9 cellular contexts compared by ENCODE assay signal in genomic region chr16:3152273-3153076, GRCh38. TPM values are rescaled to one million over a fixed set of nuclear protein-coding genes. Genes with fewer than 3 reads are reported as not detected.
DNase-seq lines count a peak whose midpoint lies in the region; ATAC-seq and TF ChIP-seq lines count a peak whose summit lies in the region.
"Had no signal": no experiment of that assay in that cellular context is flagged by ENCODE, and none has a peak within 500 bp of the region (broad histone marks: within the 10 kb centered on the region; RNA-seq: fewer than 3 reads in every experiment).

No MANE protein-coding gene starts in this region.

- peaks cover 36% of the 10 kb centered on the region for H3F3A ChIP-seq in MM.1S (ENCODE audit: insufficient read depth, low read length)

- H3K36me3 ChIP-seq in MM.1S (replicated peaks; ENCODE audit: insufficient read depth, low read length) (no peaks in the 10 kb centered on the region), gastroesophageal sphincter (no peaks in the 10 kb centered on the region), neutrophil (no peaks in the 10 kb centered on the region)

- H3K27me3 ChIP-seq in MM.1S (replicated peaks; ENCODE audit: insufficient read depth, low read length) (peaks cover 14% of the 10 kb centered on the region; the same call in 1 of the 2 replicates), gastroesophageal sphincter (no peaks in the 10 kb centered on the region), neutrophil (peaks cover 100% of the 10 kb centered on the region)

- peak; percentile 62 for ATAC-seq in gastroesophageal sphincter
- ATAC-seq in GM21367 (IDR thresholded peaks at IDR 0.05; ENCODE audit: unreplicated experiment), result no peak

- no peaks in the 10 kb centered on the region for H3K9me3 ChIP-seq in MM.1S (replicated peaks; ENCODE audit: insufficient read depth, low read length)
- peaks cover 0 to 9% (median 0%) of the 10 kb centered on the region in 3 donors for H3K9me3 ChIP-seq in gastroesophageal sphincter
- no peaks in the 10 kb centered on the region for H3K9me3 ChIP-seq in neutrophil

- H3K9ac ChIP-seq in MM.1S (ENCODE audit: low read length), result peak overlapping the region; percentile 9; the same call in 1 of the 2 replicates

- peak overlapping the region; percentile 22 for H2AFZ ChIP-seq in MM.1S (ENCODE audit: low read length)

- no peaks in the 10 kb centered on the region for H3K79me2 ChIP-seq in MM.1S (ENCODE audit: low read length)

- 1 to 2% methylated on average over 9 to 28 of the region's 46 CpGs for WGBS in gastroesophageal sphincter (ENCODE audit: low coverage in 1 of 2), 2 donors

- no peak for TF ChIP-seq POLR2A in gastroesophageal sphincter (IDR thresholded peaks at IDR 0.05)

- H3K4me1 ChIP-seq in MM.1S (ENCODE audit: low read length) (peaks cover 5% of the 10 kb centered on the region; the same call in 1 of the 2 replicates), gastroesophageal sphincter (peaks cover 0 to 43% (median 3%) of the 10 kb centered on the region in 3 donors), neutrophil (ENCODE audit: control insufficient read depth in 1 of 2, insufficient read depth in 1 of 2, low read depth in 1 of 2, low read length in 1 of 2) (peaks cover 35 to 37% of the 10 kb centered on the region in 2 experiments)

- H3K9me2 ChIP-seq in MM.1S (replicated peaks; ENCODE audit: insufficient read depth, low read length), result no peaks in the 10 kb centered on the region

- no peak for TF ChIP-seq EP300 in gastroesophageal sphincter (IDR thresholded peaks at IDR 0.05)

- DNase-seq in ELF-1 (ENCODE audit: low read depth, low spot score) (peak; percentile 98), MM.1S (peak; percentile 81), SHP77 (lab: John Stamatoyannopoulos, UW) (peak; percentile 86 to 91), substantia nigra (lab: John Stamatoyannopoulos, UW) (peak in 45 of 49 donors; percentile 15 to 93 (median 70))
- DNase-seq in activated naive CD4-positive, alpha-beta T cell treated with Interleukin-2 at 50 U/mL for 16 hours, result peak; percentile 86

- peak overlapping the region; percentile 81 for H3K4me2 ChIP-seq in MM.1S (ENCODE audit: low read depth, low read length)

- TF ChIP-seq CTCF in MM.1S (IDR thresholded peaks at IDR 0.05; ENCODE audit: low read length), result peak; percentile 43
- peak in 2 of 4 experiments; percentile 33 to 61 for TF ChIP-seq CTCF in gastroesophageal sphincter (IDR thresholded peaks at IDR 0.05)
- peak; percentile 22 for TF ChIP-seq CTCF in neutrophil (IDR thresholded peaks at IDR 0.05)

- H3K27ac ChIP-seq in MM.1S (ENCODE audit: low read length) (peak overlapping the region; percentile 32; the same call in 1 of the 2 replicates), gastroesophageal sphincter (peak overlapping the region in 3 of 4 donors; percentile 64 to 78 (median 77)), neutrophil (peak overlapping the region; percentile 8), substantia nigra (ENCODE audit: low read depth, low read length, poor library complexity, severe bottlenecking) (peak overlapping the region; percentile 90)

- peak overlapping the region; percentile 58 for H3K4me3 ChIP-seq in MM.1S (ENCODE audit: low read length)
- H3K4me3 ChIP-seq in gastroesophageal sphincter, result peak overlapping the region; percentile 7 to 66
- peak overlapping the region; percentile 5 to 13 for H3K4me3 ChIP-seq in neutrophil (ENCODE audit: low read depth in 1 of 2, low read length in 1 of 2)

- H4K20me1 ChIP-seq in MM.1S (ENCODE audit: insufficient read depth, low read length), result no peaks in the 10 kb centered on the region

RNA-seq across cellular contexts. Expression of gene ZNF213, which starts 17.6 kb away (rescaled TPM):
- 10 to 100 TPM in 2 of 4 donors, 1 to 10 TPM in 2; 3.6 to 22.3 (median 12.2) TPM for total RNA-seq in gastroesophageal sphincter

RNA-seq across cellular contexts. Expression of gene OR1F1, which starts 35.5 kb away (rescaled TPM):
- not detected for total RNA-seq in gastroesophageal sphincter
- total RNA-seq: subcutaneous adipose tissue had no signal

RNA-seq across cellular contexts. Expression of gene ZNF205, which starts 40.1 kb away (rescaled TPM):
- 10 to 100 TPM; 11.6 to 25.8 (median 20.4) TPM for total RNA-seq in gastroesophageal sphincter

RNA-seq across cellular contexts. Expression of gene ZSCAN10, which starts 53.4 kb away (rescaled TPM):
- 1 to 10 TPM in 1 of 4 donors, not detected in 3; 1.7 TPM for total RNA-seq in gastroesophageal sphincter
- total RNA-seq: subcutaneous adipose tissue had no signal

Comparison
In these comparisons a context has a peak if more than half of its experiments do, and no peak if none do; other contexts are left out.
1. H3K27ac ChIP-seq: peak in every context shown above with its lines; median percentile 90 in substantia nigra; 77 in gastroesophageal sphincter; 32 in MM.1S; 8 in neutrophil.